In genomic region chr4:153257151-153257620, GRCh38 we compare ENCODE assay signal across 9 cellular contexts.
A peak's percentile ranks its signal among the peaks of the same experiment; 100 is the strongest.
DNase-seq lines count a peak whose midpoint lies in the region; ATAC-seq and TF ChIP-seq lines count a peak whose summit lies in the region.
"Had no signal": no experiment of that assay in that cellular context is flagged by ENCODE, and none has a peak within 500 bp of the region (broad histone marks: within the 10 kb centered on the region; RNA-seq: fewer than 3 reads in every experiment).

No MANE protein-coding gene starts in this region.

- H3K4me3 Mint-ChIP-seq in stimulated activated naive CD8-positive, alpha-beta T cell treated with anti-CD3 and anti-CD28 coated beads, Interleukin-15, amount 100 ng/mL, for 72 hours, result no peak overlapping the region
- H3K4me3 Mint-ChIP-seq: central memory CD8-positive, alpha-beta T cell had no signal

- H3K27me3 Mint-ChIP-seq in stimulated activated naive CD8-positive, alpha-beta T cell treated with anti-CD3 and anti-CD28 coated beads, Interleukin-15, amount 100 ng/mL, for 72 hours, result peaks cover 23% of the 10 kb centered on the region

- ATAC-seq in stimulated activated naive CD8-positive, alpha-beta T cell treated with anti-CD3 and anti-CD28 coated beads, Interleukin-15, amount 100 ng/mL, for 72 hours, result peak; percentile 69
- ATAC-seq in HG02970 (IDR thresholded peaks at IDR 0.05; ENCODE audit: low FRiP score, unreplicated experiment), result no peak

- H3K9me3 Mint-ChIP-seq in stimulated activated naive CD8-positive, alpha-beta T cell treated with anti-CD3 and anti-CD28 coated beads, Interleukin-15, amount 100 ng/mL, for 72 hours, result no peaks in the 10 kb centered on the region

- DNase-seq in AG20443 (ENCODE audit: low spot score) (peak; percentile 86), GM20000 (ENCODE audit: low spot score) (peak; percentile 51), NCI-H2171 treated with DMSO at 0.1 percent for 48 hours (lab: John Stamatoyannopoulos, UW) (peak; percentile 66), astrocyte of the hippocampus (ENCODE audit: low read depth, low spot score) (peak; percentile 88), islet precursor cell (peak; percentile 94), T1000 (lab: John Stamatoyannopoulos, UW) (no peak)
- no peak for DNase-seq in stimulated activated naive CD8-positive, alpha-beta T cell treated with anti-CD3 and anti-CD28 coated beads, Interleukin-15, amount 100 ng/mL, for 72 hours

- no peak overlapping the region for H3K27ac Mint-ChIP-seq in stimulated activated naive CD8-positive, alpha-beta T cell treated with anti-CD3 and anti-CD28 coated beads, Interleukin-15, amount 100 ng/mL, for 72 hours

- no peaks in the 10 kb centered on the region for H3K4me1 Mint-ChIP-seq in stimulated activated naive CD8-positive, alpha-beta T cell treated with anti-CD3 and anti-CD28 coated beads, Interleukin-15, amount 100 ng/mL, for 72 hours
- H3K4me1 Mint-ChIP-seq: central memory CD8-positive, alpha-beta T cell had no signal

- no peak for TF ChIP-seq CTCF in GM20000 (IDR thresholded peaks at IDR 0.05; ENCODE audit: extremely low read depth, missing control alignments)

Comparison
In these comparisons a context has a peak if more than half of its experiments do, and no peak if none do; other contexts are left out.
1. DNase-seq: peak in AG20443 (single experiment), GM20000 (single experiment), NCI-H2171 treated with DMSO at 0.1 percent for 48 hours (single experiment), astrocyte of the hippocampus (single experiment) and islet precursor cell (single experiment); none in stimulated activated naive CD8-positive, alpha-beta T cell treated with anti-CD3 and anti-CD28 coated beads, Interleukin-15, amount 100 ng/mL, for 72 hours (0 of 2) and T1000 (single experiment).